23 cellular contexts compared by ENCODE assay signal in genomic region chr2:62627667-62628066, GRCh38.
A peak's percentile ranks its signal among the peaks of the same experiment; 100 is the strongest.
DNase-seq lines count a peak whose midpoint lies in the region; ATAC-seq and TF ChIP-seq lines count a peak whose summit lies in the region.
"Had no signal": no experiment of that assay in that cellular context is flagged by ENCODE, and none has a peak within 500 bp of the region (broad histone marks: within the 10 kb centered on the region; RNA-seq: fewer than 3 reads in every experiment).

No MANE protein-coding gene starts in this region.

- no peak overlapping the region for H2BK20ac ChIP-seq in H9 (ENCODE audit: low read depth, low read length, poor library complexity, severe bottlenecking)

- no peak overlapping the region for H3K14ac ChIP-seq in H9 (ENCODE audit: insufficient read depth, low read length)
- no peak overlapping the region for H3K14ac ChIP-seq in trophoblast cell (ENCODE audit: low read length)

- H2AFZ ChIP-seq in H9 (ENCODE audit: low read length) = no peak overlapping the region
- H2AFZ ChIP-seq in trophoblast cell (ENCODE audit: insufficient read depth, low read length, poor library complexity) = no peak overlapping the region
- H2AFZ ChIP-seq: GM23248 had no signal

- H3K4me3 ChIP-seq in trophoblast cell (ENCODE audit: low read depth, low read length) = no peak overlapping the region
- H3K4me3 ChIP-seq: BLaER1, GM23248, Peyer's patch, SK-N-MC had no signal

- no peaks in the 10 kb centered on the region for H3K27me3 Mint-ChIP-seq in H9 (ENCODE audit: low read depth)

- H3K4me2 ChIP-seq in H9 (ENCODE audit: insufficient read depth, insufficient read length, low read length) (no peak overlapping the region), trophoblast cell (ENCODE audit: low read length) (no peak overlapping the region)
- H3K4me2 ChIP-seq: BLaER1 had no signal

- H3K4me1 Mint-ChIP-seq in H9 = peaks cover 2 to 11% of the 10 kb centered on the region in 2 experiments; a peak in 3 of 4 replicates
- H3K4me1 Mint-ChIP-seq: CD4-positive, CD25-positive, alpha-beta regulatory T cell had no signal

- H4K20me1 ChIP-seq in H9 (ENCODE audit: control insufficient read depth, insufficient read depth, insufficient read length) = no peaks in the 10 kb centered on the region
- H4K20me1 ChIP-seq: BLaER1 had no signal

- no peak overlapping the region for H2BK15ac ChIP-seq in H9 (ENCODE audit: low read depth, low read length)

- POLR2A ChIA-PET in GM10248 (lab: Yijun Ruan, JAX) = no interaction called here

- 0 out of 3 replicates have a peak, but pooled peaks have one; percentile 18 for TF ChIP-seq CTCF in H9 (conservative IDR thresholded peaks at IDR 0.05)
- TF ChIP-seq CTCF in GM10248 (IDR thresholded peaks at IDR 0.05; ENCODE audit: control extremely low read depth, extremely low read depth, low read depth, missing control alignments) = no peak

- H3K4me1 ChIP-seq in H9 (ENCODE audit: insufficient read depth, low read length) (no peaks in the 10 kb centered on the region), trophoblast cell (ENCODE audit: control insufficient read depth in 1 of 2, insufficient read depth in 2 of 2, low read length in 2 of 2) (no peaks in the 10 kb centered on the region)
- H3K4me1 ChIP-seq: BLaER1, Peyer's patch had no signal

- TF ChIP-seq POLR2A in GM18505 (IDR thresholded peaks at IDR 0.05; ENCODE audit: borderline replicate concordance, extremely low read depth, insufficient read depth, insufficient read length) = no peak

- no peak overlapping the region for H3K27ac ChIP-seq in H9 (ENCODE audit: insufficient read length, low read depth, low read length)
- H3K27ac ChIP-seq in trophoblast cell (ENCODE audit: low read depth, low read length) = no peak overlapping the region
- H3K27ac ChIP-seq: BLaER1, GM23248, Peyer's patch, SK-N-MC had no signal

- H3K79me1 ChIP-seq in H9 (ENCODE audit: insufficient read depth, low read depth, low read length, poor library complexity, severe bottlenecking) (no peaks in the 10 kb centered on the region), trophoblast cell (ENCODE audit: low read length) (no peaks in the 10 kb centered on the region)

- ATAC-seq in GM18505 (IDR thresholded peaks at IDR 0.05; ENCODE audit: unreplicated experiment) = no peak

- H3T11ph ChIP-seq in H9 (ENCODE audit: low read length) = no peak overlapping the region

- no peak overlapping the region for H4K91ac ChIP-seq in H9 (ENCODE audit: insufficient read length, low read depth, low read length)
- no peak overlapping the region for H4K91ac ChIP-seq in trophoblast cell (ENCODE audit: low read depth, low read length)

- no peak overlapping the region for H4K12ac ChIP-seq in trophoblast cell (ENCODE audit: low read depth, low read length)

- no peak overlapping the region for H3K4me3 Mint-ChIP-seq in H9
- H3K4me3 Mint-ChIP-seq: CD4-positive, CD25-positive, alpha-beta regulatory T cell had no signal

- H3K79me2 ChIP-seq in H9 (ENCODE audit: insufficient read depth, low read length) (no peaks in the 10 kb centered on the region), trophoblast cell (ENCODE audit: control insufficient read depth, insufficient read depth, low read length, poor library complexity) (no peaks in the 10 kb centered on the region)

- H3K36me3 ChIP-seq in trophoblast cell (ENCODE audit: control insufficient read depth in 1 of 2, insufficient read depth in 2 of 2, low read length in 2 of 2) = no peaks in the 10 kb centered on the region
- H3K36me3 ChIP-seq: BLaER1, Peyer's patch had no signal

- DNase-seq in H9 (peak; percentile 35), RPMI8226 (peak; percentile 4), islet precursor cell (peak; percentile 60), trophoblast cell (peak; percentile 15 to 27), activated gamma-delta T cell (lab: John Stamatoyannopoulos, UW) (no peak), GM10248 (ENCODE audit: extremely low spot score) (no peak)
- no peak for DNase-seq in activated CD4-positive, CD25-positive, alpha-beta regulatory T cell (lab: John Stamatoyannopoulos, UW)
- DNase-seq: CD4-positive, CD25-positive, alpha-beta regulatory T cell; DMS153; GM23248; KBM-7; MV-4-11; NCI-H1105 treated with DMSO at 0.1 percent for 48 hours; NCI-H146; NCI-H1930; NCI-H446; NCI-H524 treated with DMSO at 0.1 percent for 48 hours; NCI-H82; Peyer's patch; SIG-M5 had no signal

- H3K9me3 Mint-ChIP-seq in H9 = peaks cover 25 to 33% of the 10 kb centered on the region in 2 experiments

- CTCF ChIA-PET in GM10248 (lab: Yijun Ruan, JAX) = interaction anchor here (1.1 kb wide), 1 partner anchor 13 kb away, joined by 4 read pairs; no protein-coding TSS in a partner anchor

- H3K27me3 ChIP-seq in H9 (ENCODE audit: insufficient read depth, low read length) (no peaks in the 10 kb centered on the region), trophoblast cell (ENCODE audit: insufficient read depth, low read length) (no peaks in the 10 kb centered on the region)
- H3K27me3 ChIP-seq: BLaER1, Peyer's patch had no signal

- H4K8ac ChIP-seq in H9 (replicated peaks; ENCODE audit: insufficient read length, low read depth, low read length) (no peak overlapping the region), trophoblast cell (ENCODE audit: low read depth, low read length) (no peak overlapping the region)

- H3K36me3 Mint-ChIP-seq in H9 (ENCODE audit: insufficient read depth in 1 of 3, low read depth in 3 of 3) = peaks cover 9 to 32% (median 11%) of the 10 kb centered on the region in 3 experiments; a peak in 6 of 7 replicates
- H3K36me3 Mint-ChIP-seq: CD4-positive, CD25-positive, alpha-beta regulatory T cell had no signal

- H2BK120ac ChIP-seq in H9 (ENCODE audit: low read depth, low read length, poor library complexity, severe bottlenecking) (no peak overlapping the region), trophoblast cell (ENCODE audit: insufficient read depth, low read length, poor library complexity) (no peak overlapping the region)

- no peaks in the 10 kb centered on the region for H3K9me3 ChIP-seq in H9 (ENCODE audit: control insufficient read depth, low read depth, low read length)
- H3K9me3 ChIP-seq in trophoblast cell (ENCODE audit: insufficient read depth, low read depth, low read length) = no peaks in the 10 kb centered on the region
- H3K9me3 ChIP-seq: Peyer's patch had no signal

- no peak overlapping the region for H3K27ac Mint-ChIP-seq in H9
- H3K27ac Mint-ChIP-seq: CD4-positive, CD25-positive, alpha-beta regulatory T cell had no signal

- H3K23ac ChIP-seq in H9 (ENCODE audit: insufficient read length, low read depth, low read length) = no peak overlapping the region
- no peak overlapping the region for H3K23ac ChIP-seq in trophoblast cell (ENCODE audit: low read length)

- no peak overlapping the region for H3K4ac ChIP-seq in H9 (ENCODE audit: low read depth, low read length)
- H3K4ac ChIP-seq in trophoblast cell (ENCODE audit: low read depth, low read length) = no peak overlapping the region

- WGBS in H9 (ENCODE audit: extremely low coverage, insufficient read length, low lambda C conversion rate) = no CpG with 5 or more reads among the region's 5 CpGs
- no CpG with 5 or more reads among the region's 5 CpGs for WGBS in trophoblast cell (ENCODE audit: extremely low coverage, insufficient coverage, insufficient read length)

- H3K9ac ChIP-seq in H9 (ENCODE audit: extremely low read depth, insufficient read length, low read length) (no peak overlapping the region), trophoblast cell (ENCODE audit: low read length) (no peak overlapping the region)
- H3K9ac ChIP-seq: BLaER1, GM23248 had no signal

- H2BK5ac ChIP-seq in H9 (ENCODE audit: insufficient read length, low read length) = no peak overlapping the region
- H2BK5ac ChIP-seq in trophoblast cell (ENCODE audit: low read depth, low read length, poor library complexity) = no peak overlapping the region

- no peaks in the 10 kb centered on the region for H3K23me2 ChIP-seq in H9 (ENCODE audit: insufficient read length, low read depth, low read length, poor library complexity, severe bottlenecking)

- H3K18ac ChIP-seq in H9 (ENCODE audit: insufficient read length, low read depth, low read length) = no peak overlapping the region
- no peak overlapping the region for H3K18ac ChIP-seq in trophoblast cell (ENCODE audit: low read length)

- H2BK12ac ChIP-seq in H9 (ENCODE audit: insufficient read length, low read depth, low read length) = no peak overlapping the region
- H2BK12ac ChIP-seq in trophoblast cell (ENCODE audit: low read length) = no peak overlapping the region

- H3K56ac ChIP-seq in H9 (ENCODE audit: insufficient read length, low read depth, low read length) = no peak overlapping the region

- H2AK5ac ChIP-seq in H9 (ENCODE audit: insufficient read length, low read length) (no peak overlapping the region), trophoblast cell (ENCODE audit: low read length) (no peak overlapping the region)

- no peak overlapping the region for H4K5ac ChIP-seq in H9 (ENCODE audit: insufficient read length, low read depth, low read length)

Comparison
In these comparisons a context has a peak if more than half of its experiments do, and no peak if none do; other contexts are left out.
1. DNase-seq: peak in H9 (single experiment), RPMI8226 (single experiment), islet precursor cell (single experiment) and trophoblast cell (2 of 2); none in activated CD4-positive, CD25-positive, alpha-beta regulatory T cell (0 of 4), activated gamma-delta T cell (single experiment) and GM10248 (single experiment).